21 cellular contexts compared by ENCODE assay signal in genomic region chr14:92552066-92552465, GRCh38. TPM values are rescaled to one million over a fixed set of nuclear protein-coding genes. Genes with fewer than 3 reads are reported as not detected.
DNase-seq lines count a peak whose midpoint lies in the region; ATAC-seq and TF ChIP-seq lines count a peak whose summit lies in the region.
"Had no signal": no experiment of that assay in that cellular context is flagged by ENCODE, and none has a peak within 500 bp of the region (broad histone marks: within the 10 kb centered on the region; RNA-seq: fewer than 3 reads in every experiment).

No MANE protein-coding gene starts in this region.

- H3K4me2 ChIP-seq in MM.1S (ENCODE audit: low read depth, low read length) = peak overlapping the region; percentile 53

- CTCF ChIA-PET in MCF 10A (lab: Yijun Ruan, JAX) = no interaction called here

- H4K20me1 ChIP-seq in MM.1S (ENCODE audit: insufficient read depth, low read length) = no peaks in the 10 kb centered on the region

- TF ChIP-seq CTCF in MM.1S (IDR thresholded peaks at IDR 0.05; ENCODE audit: low read length) (no peak), MCF 10A (IDR thresholded peaks at IDR 0.05; ENCODE audit: unreplicated experiment) (no peak)

- peak overlapping the region; percentile 73 to 79 for H3K27ac Mint-ChIP-seq in effector memory CD8-positive, alpha-beta T cell
- H3K27ac Mint-ChIP-seq in stimulated activated naive CD8-positive, alpha-beta T cell treated with anti-CD3 and anti-CD28 coated beads, Interleukin-15, amount 100 ng/mL, for 72 hours = peak overlapping the region in 1 of 2 donors; percentile 55
- no peak overlapping the region for H3K27ac Mint-ChIP-seq in MCF 10A (ENCODE audit: low read depth, unreplicated experiment)

- no peak overlapping the region for H3K9ac ChIP-seq in MM.1S (ENCODE audit: low read length)

- peak overlapping the region; percentile 63 to 80 for H3K4me3 Mint-ChIP-seq in effector memory CD8-positive, alpha-beta T cell
- H3K4me3 Mint-ChIP-seq in stimulated activated naive CD8-positive, alpha-beta T cell treated with anti-CD3 and anti-CD28 coated beads, Interleukin-15, amount 100 ng/mL, for 72 hours = peak overlapping the region; percentile 16 to 70
- no peak overlapping the region for H3K4me3 Mint-ChIP-seq in MCF 10A (ENCODE audit: unreplicated experiment)

- no peaks in the 10 kb centered on the region for H3K27me3 ChIP-seq in MM.1S (replicated peaks; ENCODE audit: insufficient read depth, low read length)
- H3K27me3 ChIP-seq: MG63, stomach had no signal

- H3K4me1 ChIP-seq in MM.1S (ENCODE audit: low read length) = peaks cover 31% of the 10 kb centered on the region

- intact Hi-C loops in MCF 10A (cut with micrococcal nuclease) = no loop called here

- no TSS peak for BruUV-seq in MCF 10A (replicated peaks; lab: Mats Ljungman, UMichigan)

- H3K9me3 ChIP-seq in MM.1S (replicated peaks; ENCODE audit: insufficient read depth, low read length) = no peaks in the 10 kb centered on the region
- H3K9me3 ChIP-seq: MG63, stomach had no signal

- no peaks in the 10 kb centered on the region for H3K9me2 ChIP-seq in MM.1S (replicated peaks; ENCODE audit: insufficient read depth, low read length)

- H3K9me3 Mint-ChIP-seq in effector memory CD8-positive, alpha-beta T cell = no peaks in the 10 kb centered on the region
- no peaks in the 10 kb centered on the region for H3K9me3 Mint-ChIP-seq in stimulated activated naive CD8-positive, alpha-beta T cell treated with anti-CD3 and anti-CD28 coated beads, Interleukin-15, amount 100 ng/mL, for 72 hours
- no peaks in the 10 kb centered on the region for H3K9me3 Mint-ChIP-seq in MCF 10A (ENCODE audit: unreplicated experiment)
- H3K9me3 Mint-ChIP-seq: activated T-cell treated with anti-CD3 and anti-CD28 coated beads, Interleukin-2, amount 50 U/mL, for 72 hours; CD4-positive, CD25-positive, alpha-beta regulatory T cell had no signal

- no peak overlapping the region for H2AFZ ChIP-seq in MM.1S (ENCODE audit: low read length)

- peaks cover 18% of the 10 kb centered on the region; the same call in 1 of the 2 replicates for H3F3A ChIP-seq in MM.1S (ENCODE audit: insufficient read depth, low read length)

- DNase-seq in NCI-H82 (lab: John Stamatoyannopoulos, UW) (peak; percentile 34), NCI-H82 treated with DMSO at 0.1 percent for 48 hours (lab: John Stamatoyannopoulos, UW; ENCODE audit: unreplicated experiment) (no peak), MM.1S (peak; percentile 14), dedifferentiated amniotic fluid mesenchymal stem cell (ENCODE audit: extremely low spot score) (no peak), MCF 10A (ENCODE audit: unreplicated experiment) (no peak)
- no peak for DNase-seq in effector memory CD8-positive, alpha-beta T cell
- no peak for DNase-seq in stimulated activated naive CD8-positive, alpha-beta T cell treated with anti-CD3 and anti-CD28 coated beads, Interleukin-15, amount 100 ng/mL, for 72 hours
- DNase-seq: activated T-cell treated with anti-CD3 and anti-CD28 coated beads, Interleukin-2, amount 50 U/mL, for 72 hours; amniotic stem cell; islet precursor cell; MG63; midbrain; NCI-H2081; NCI-H69; occipital lobe; stomach had no signal

- peaks cover 28% of the 10 kb centered on the region for H3K36me3 Mint-ChIP-seq in effector memory CD8-positive, alpha-beta T cell (ENCODE audit: insufficient read depth)
- H3K36me3 Mint-ChIP-seq in MCF 10A (ENCODE audit: insufficient read depth, unreplicated experiment) = peaks cover 17% of the 10 kb centered on the region
- H3K36me3 Mint-ChIP-seq: CD4-positive, CD25-positive, alpha-beta regulatory T cell had no signal

- POLR2A ChIA-PET in MCF 10A (lab: Yijun Ruan, JAX) = no interaction called here

- H3K27me3 Mint-ChIP-seq in effector memory CD8-positive, alpha-beta T cell = no peaks in the 10 kb centered on the region
- H3K27me3 Mint-ChIP-seq in stimulated activated naive CD8-positive, alpha-beta T cell treated with anti-CD3 and anti-CD28 coated beads, Interleukin-15, amount 100 ng/mL, for 72 hours = no peaks in the 10 kb centered on the region
- no peaks in the 10 kb centered on the region for H3K27me3 Mint-ChIP-seq in MCF 10A (ENCODE audit: insufficient read depth, unreplicated experiment)
- H3K27me3 Mint-ChIP-seq: CD4-positive, CD25-positive, alpha-beta regulatory T cell had no signal

- H3K79me2 ChIP-seq in MM.1S (ENCODE audit: low read length) = no peaks in the 10 kb centered on the region

- peak overlapping the region; percentile 68; the same call in 1 of the 2 replicates for H3K27ac ChIP-seq in MM.1S (ENCODE audit: low read length)
- H3K27ac ChIP-seq: 22Rv1 had no signal

- no peak overlapping the region for H3K4me3 ChIP-seq in MM.1S (ENCODE audit: low read length)
- H3K4me3 ChIP-seq: coronary artery, MG63, stomach had no signal

- peaks cover 48 to 60% of the 10 kb centered on the region in 2 donors for H3K4me1 Mint-ChIP-seq in effector memory CD8-positive, alpha-beta T cell (ENCODE audit: low read depth in 2 of 2)
- peaks cover 95% of the 10 kb centered on the region for H3K4me1 Mint-ChIP-seq in stimulated activated naive CD8-positive, alpha-beta T cell treated with anti-CD3 and anti-CD28 coated beads, Interleukin-15, amount 100 ng/mL, for 72 hours
- H3K4me1 Mint-ChIP-seq in MCF 10A (ENCODE audit: insufficient read depth, unreplicated experiment) = peaks cover 10% of the 10 kb centered on the region

- no peaks in the 10 kb centered on the region for H3K36me3 ChIP-seq in MM.1S (replicated peaks; ENCODE audit: insufficient read depth, low read length)

- ATAC-seq in effector memory CD8-positive, alpha-beta T cell (replicated peaks) = no peak
- ATAC-seq in stimulated activated naive CD8-positive, alpha-beta T cell treated with anti-CD3 and anti-CD28 coated beads, Interleukin-15, amount 100 ng/mL, for 72 hours = no peak
- no peak for ATAC-seq in HG02678 (IDR thresholded peaks at IDR 0.05; ENCODE audit: unreplicated experiment)
- ATAC-seq: activated T-cell treated with anti-CD3 and anti-CD28 coated beads, Interleukin-2, amount 50 U/mL, for 72 hours had no signal

RNA-seq across cellular contexts. Expression of gene RIN3, which starts 38.5 kb away (rescaled TPM):
- total RNA-seq in MCF 10A (2022) = 14.2 and 19.3 TPM in 2 replicates
- total RNA-seq: HT-29 had no signal

Comparison
In these comparisons a context has a peak if more than half of its experiments do, and no peak if none do; other contexts are left out.
1. DNase-seq: peak in NCI-H82 (single experiment) and MM.1S (single experiment); none in NCI-H82 treated with DMSO at 0.1 percent for 48 hours (single experiment), effector memory CD8-positive, alpha-beta T cell (0 of 3), stimulated activated naive CD8-positive, alpha-beta T cell treated with anti-CD3 and anti-CD28 coated beads, Interleukin-15, amount 100 ng/mL, for 72 hours (0 of 2), dedifferentiated amniotic fluid mesenchymal stem cell (single experiment) and MCF 10A (single experiment).